In the genomic region with DNA sequence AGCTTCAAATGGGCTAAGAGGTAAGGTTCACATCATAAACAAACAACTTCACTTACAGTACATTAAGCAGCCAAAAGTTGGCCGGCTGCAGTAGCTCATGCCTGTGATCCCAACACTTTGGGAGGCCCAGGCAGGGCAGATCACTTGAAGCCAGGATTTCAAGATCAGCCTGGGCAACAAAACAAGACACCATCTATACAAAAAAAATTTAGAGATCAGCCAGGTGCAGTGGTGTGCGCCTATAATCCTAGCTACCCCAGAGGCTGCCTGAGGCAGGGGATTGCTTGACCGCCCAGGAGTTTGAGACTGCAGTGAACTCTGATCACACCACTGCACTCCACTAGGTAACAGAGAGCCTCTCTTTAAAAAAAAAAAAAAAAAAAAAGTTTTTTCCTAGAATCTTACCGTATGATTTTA, we compare ENCODE assay signal across 2 cellular contexts.
TF ChIP-seq lines count a peak whose summit lies in the region.

No MANE protein-coding gene starts in this region.

TF ChIP-seq in HEK293T, 16 proteins besides CTCF, POLR2A, EP300 and RAD21:
- TF ChIP-seq BHLHE40 (IDR thresholded peaks at IDR 0.05; ENCODE audit: borderline replicate concordance) (no peak), FOXA1 (IDR thresholded peaks at IDR 0.05) (no peak), ZNF384 (IDR thresholded peaks at IDR 0.05) (peak; percentile 34; the same call in 1 of the 2 replicates)
TF ChIP-seq in HEK293T: peak in this region for 1.

TF ChIP-seq in H1, 55 proteins besides CTCF, POLR2A, EP300 and RAD21 (continued from another document):
- no peak for TF ChIP-seq RFX5 (IDR thresholded peaks at IDR 0.05; ENCODE audit: borderline replicate concordance, low read depth, low read length)
